In the genomic region with DNA sequence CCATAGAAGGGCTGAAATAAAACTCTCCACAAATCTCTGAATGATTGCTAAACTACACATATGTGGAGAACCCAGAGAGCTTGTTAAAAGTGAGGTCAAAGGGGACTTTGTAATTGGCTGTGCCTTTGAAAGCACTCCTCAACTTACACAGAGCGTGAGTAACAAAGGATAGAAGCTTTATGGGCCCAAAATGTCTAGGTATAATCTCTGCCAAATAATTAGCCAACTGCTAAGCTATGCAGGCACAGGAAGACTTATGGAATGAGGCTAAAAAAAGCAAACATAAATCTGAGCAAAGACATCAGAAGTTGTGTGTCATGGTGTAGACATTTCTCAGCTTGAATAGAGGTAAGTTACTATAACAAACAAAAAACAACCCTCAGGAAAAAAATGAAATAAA, we compare ENCODE assay signal across 1 cellular context.
TF ChIP-seq lines count a peak whose summit lies in the region.

No MANE protein-coding gene starts in this region.

TF ChIP-seq in GM23338, 12 proteins besides CTCF, POLR2A, EP300 and RAD21:
- TF ChIP-seq REST (IDR thresholded peaks at IDR 0.05; ENCODE audit: unreplicated experiment) (no peak), NANOG (IDR thresholded peaks at IDR 0.05; ENCODE audit: borderline replicate concordance) (no peak), EZH2 (IDR thresholded peaks at IDR 0.05; ENCODE audit: low read depth, unreplicated experiment) (no peak), ZNF331 (CRISPR knock-in tag; IDR thresholded peaks at IDR 0.05; ENCODE audit: low read depth) (no peak), POLR2AphosphoS5 (IDR thresholded peaks at IDR 0.05; ENCODE audit: low read depth) (no peak), ZNF114 (CRISPR knock-in tag; IDR thresholded peaks at IDR 0.05) (no peak), STAT1 (IDR thresholded peaks at IDR 0.05; ENCODE audit: unreplicated experiment) (no peak), JUNB (IDR thresholded peaks at IDR 0.05; ENCODE audit: unreplicated experiment) (no peak), CREB1 (CRISPR knock-in tag; IDR thresholded peaks at IDR 0.05; ENCODE audit: low read depth) (no peak)
- TF ChIP-seq, protein P1, sequence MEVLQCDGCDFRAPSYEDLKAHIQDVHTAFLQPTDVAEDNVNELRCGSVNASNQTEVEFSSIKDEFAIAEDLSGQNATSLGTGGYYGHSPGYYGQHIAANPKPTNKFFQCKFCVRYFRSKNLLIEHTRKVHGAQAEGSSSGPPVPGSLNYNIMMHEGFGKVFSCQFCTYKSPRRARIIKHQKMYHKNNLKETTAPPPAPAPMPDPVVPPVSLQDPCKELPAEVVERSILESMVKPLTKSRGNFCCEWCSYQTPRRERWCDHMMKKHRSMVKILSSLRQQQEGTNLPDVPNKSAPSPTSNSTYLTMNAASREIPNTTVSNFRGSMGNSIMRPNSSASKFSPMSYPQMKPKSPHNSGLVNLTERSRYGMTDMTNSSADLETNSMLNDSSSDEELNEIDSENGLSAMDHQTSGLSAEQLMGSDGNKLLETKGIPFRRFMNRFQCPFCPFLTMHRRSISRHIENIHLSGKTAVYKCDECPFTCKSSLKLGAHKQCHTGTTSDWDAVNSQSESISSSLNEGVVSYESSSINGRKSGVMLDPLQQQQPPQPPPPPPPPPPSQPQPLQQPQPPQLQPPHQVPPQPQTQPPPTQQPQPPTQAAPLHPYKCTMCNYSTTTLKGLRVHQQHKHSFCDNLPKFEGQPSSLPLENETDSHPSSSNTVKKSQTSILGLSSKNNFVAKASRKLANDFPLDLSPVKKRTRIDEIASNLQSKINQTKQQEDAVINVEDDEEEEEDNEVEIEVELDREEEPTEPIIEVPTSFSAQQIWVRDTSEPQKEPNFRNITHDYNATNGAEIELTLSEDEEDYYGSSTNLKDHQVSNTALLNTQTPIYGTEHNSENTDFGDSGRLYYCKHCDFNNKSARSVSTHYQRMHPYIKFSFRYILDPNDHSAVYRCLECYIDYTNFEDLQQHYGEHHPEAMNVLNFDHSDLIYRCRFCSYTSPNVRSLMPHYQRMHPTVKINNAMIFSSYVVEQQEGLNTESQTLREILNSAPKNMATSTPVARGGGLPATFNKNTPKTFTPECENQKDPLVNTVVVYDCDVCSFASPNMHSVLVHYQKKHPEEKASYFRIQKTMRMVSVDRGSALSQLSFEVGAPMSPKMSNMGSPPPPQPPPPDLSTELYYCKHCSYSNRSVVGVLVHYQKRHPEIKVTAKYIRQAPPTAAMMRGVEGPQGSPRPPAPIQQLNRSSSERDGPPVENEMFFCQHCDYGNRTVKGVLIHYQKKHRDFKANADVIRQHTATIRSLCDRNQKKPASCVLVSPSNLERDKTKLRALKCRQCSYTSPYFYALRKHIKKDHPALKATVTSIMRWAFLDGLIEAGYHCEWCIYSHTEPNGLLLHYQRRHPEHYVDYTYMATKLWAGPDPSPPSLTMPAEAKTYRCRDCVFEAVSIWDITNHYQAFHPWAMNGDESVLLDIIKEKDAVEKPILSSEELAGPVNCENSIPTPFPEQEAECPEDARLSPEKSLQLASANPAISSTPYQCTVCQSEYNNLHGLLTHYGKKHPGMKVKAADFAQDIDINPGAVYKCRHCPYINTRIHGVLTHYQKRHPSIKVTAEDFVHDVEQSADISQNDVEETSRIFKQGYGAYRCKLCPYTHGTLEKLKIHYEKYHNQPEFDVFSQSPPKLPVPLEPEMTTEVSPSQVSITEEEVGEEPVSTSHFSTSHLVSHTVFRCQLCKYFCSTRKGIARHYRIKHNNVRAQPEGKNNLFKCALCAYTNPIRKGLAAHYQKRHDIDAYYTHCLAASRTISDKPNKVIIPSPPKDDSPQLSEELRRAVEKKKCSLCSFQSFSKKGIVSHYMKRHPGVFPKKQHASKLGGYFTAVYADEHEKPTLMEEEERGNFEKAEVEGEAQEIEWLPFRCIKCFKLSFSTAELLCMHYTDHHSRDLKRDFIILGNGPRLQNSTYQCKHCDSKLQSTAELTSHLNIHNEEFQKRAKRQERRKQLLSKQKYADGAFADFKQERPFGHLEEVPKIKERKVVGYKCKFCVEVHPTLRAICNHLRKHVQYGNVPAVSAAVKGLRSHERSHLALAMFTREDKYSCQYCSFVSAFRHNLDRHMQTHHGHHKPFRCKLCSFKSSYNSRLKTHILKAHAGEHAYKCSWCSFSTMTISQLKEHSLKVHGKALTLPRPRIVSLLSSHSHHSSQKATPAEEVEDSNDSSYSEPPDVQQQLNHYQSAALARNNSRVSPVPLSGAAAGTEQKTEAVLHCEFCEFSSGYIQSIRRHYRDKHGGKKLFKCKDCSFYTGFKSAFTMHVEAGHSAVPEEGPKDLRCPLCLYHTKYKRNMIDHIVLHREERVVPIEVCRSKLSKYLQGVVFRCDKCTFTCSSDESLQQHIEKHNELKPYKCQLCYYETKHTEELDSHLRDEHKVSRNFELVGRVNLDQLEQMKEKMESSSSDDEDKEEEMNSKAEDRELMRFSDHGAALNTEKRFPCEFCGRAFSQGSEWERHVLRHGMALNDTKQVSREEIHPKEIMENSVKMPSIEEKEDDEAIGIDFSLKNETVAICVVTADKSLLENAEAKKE (CRISPR knock-in tag; IDR thresholded peaks at IDR 0.05): no peak
- TF ChIP-seq, protein P2, sequence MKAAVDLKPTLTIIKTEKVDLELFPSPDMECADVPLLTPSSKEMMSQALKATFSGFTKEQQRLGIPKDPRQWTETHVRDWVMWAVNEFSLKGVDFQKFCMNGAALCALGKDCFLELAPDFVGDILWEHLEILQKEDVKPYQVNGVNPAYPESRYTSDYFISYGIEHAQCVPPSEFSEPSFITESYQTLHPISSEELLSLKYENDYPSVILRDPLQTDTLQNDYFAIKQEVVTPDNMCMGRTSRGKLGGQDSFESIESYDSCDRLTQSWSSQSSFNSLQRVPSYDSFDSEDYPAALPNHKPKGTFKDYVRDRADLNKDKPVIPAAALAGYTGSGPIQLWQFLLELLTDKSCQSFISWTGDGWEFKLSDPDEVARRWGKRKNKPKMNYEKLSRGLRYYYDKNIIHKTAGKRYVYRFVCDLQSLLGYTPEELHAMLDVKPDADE (IDR thresholded peaks at IDR 0.05): no peak
